10 cellular contexts compared by ENCODE assay signal in genomic region chr1:197391303-197392226, GRCh38.
DNase-seq lines count a peak whose midpoint lies in the region; ATAC-seq and TF ChIP-seq lines count a peak whose summit lies in the region.
"Had no signal": no experiment of that assay in that cellular context is flagged by ENCODE, and none has a peak within 500 bp of the region (broad histone marks: within the 10 kb centered on the region; RNA-seq: fewer than 3 reads in every experiment).

No MANE protein-coding gene starts in this region.

- no peak for DNase-seq in stimulated activated naive CD8-positive, alpha-beta T cell treated with anti-CD3 and anti-CD28 coated beads, Interleukin-15, Interleukin-2, amounts not matched to agents 100 U/mL and 50 U/mL, for 24 hours
- peak; percentile 87 for DNase-seq in OCI-M1 (lab: John Stamatoyannopoulos, UW)
- DNase-seq in astrocyte of the hippocampus (ENCODE audit: low read depth, low spot score), result peak; percentile 12
- DNase-seq in AG08396 (ENCODE audit: low spot score), result no peak
- DNase-seq in inferior parietal cortex (ENCODE audit: extremely low spot score), result no peak
- DNase-seq in GM20000 (ENCODE audit: low spot score), result no peak
- no peak for DNase-seq in NCI-H1694 (lab: John Stamatoyannopoulos, UW)
- DNase-seq: body of pancreas, NCI-H1694 treated with DMSO at 0.1 percent for 48 hours had no signal

- H3K27ac Mint-ChIP-seq in stimulated activated naive CD8-positive, alpha-beta T cell treated with anti-CD3 and anti-CD28 coated beads, Interleukin-15, Interleukin-2, amounts not matched to agents 100 ng/mL and 50 ng/mL, for 24 hours, result peak overlapping the region; percentile 59

- H3K27me3 Mint-ChIP-seq in stimulated activated naive CD8-positive, alpha-beta T cell treated with anti-CD3 and anti-CD28 coated beads, Interleukin-15, Interleukin-2, amounts not matched to agents 100 ng/mL and 50 ng/mL, for 24 hours, result no peaks in the 10 kb centered on the region

- no peak overlapping the region for H3K4me3 Mint-ChIP-seq in stimulated activated naive CD8-positive, alpha-beta T cell treated with anti-CD3 and anti-CD28 coated beads, Interleukin-15, Interleukin-2, amounts not matched to agents 100 ng/mL and 50 ng/mL, for 24 hours

- no peak for TF ChIP-seq CTCF in GM20000 (IDR thresholded peaks at IDR 0.05; ENCODE audit: extremely low read depth, missing control alignments)

- ATAC-seq in stimulated activated naive CD8-positive, alpha-beta T cell treated with anti-CD3 and anti-CD28 coated beads, Interleukin-15, Interleukin-2, amounts not matched to agents 100 U/mL and 50 U/mL, for 24 hours, result no peak
- ATAC-seq: body of pancreas had no signal

- no peaks in the 10 kb centered on the region for H3K36me3 Mint-ChIP-seq in stimulated activated naive CD8-positive, alpha-beta T cell treated with anti-CD3 and anti-CD28 coated beads, Interleukin-15, Interleukin-2, amounts not matched to agents 100 ng/mL and 50 ng/mL, for 24 hours (ENCODE audit: low read depth)

- H3K9me3 Mint-ChIP-seq in stimulated activated naive CD8-positive, alpha-beta T cell treated with anti-CD3 and anti-CD28 coated beads, Interleukin-15, Interleukin-2, amounts not matched to agents 100 ng/mL and 50 ng/mL, for 24 hours, result no peaks in the 10 kb centered on the region

- peaks cover 32% of the 10 kb centered on the region for H3K4me1 Mint-ChIP-seq in stimulated activated naive CD8-positive, alpha-beta T cell treated with anti-CD3 and anti-CD28 coated beads, Interleukin-15, Interleukin-2, amounts not matched to agents 100 ng/mL and 50 ng/mL, for 24 hours (ENCODE audit: low read depth)

Comparison
In these comparisons a context has a peak if more than half of its experiments do, and no peak if none do; other contexts are left out.
1. DNase-seq: peak in OCI-M1 (single experiment) and astrocyte of the hippocampus (single experiment); none in stimulated activated naive CD8-positive, alpha-beta T cell treated with anti-CD3 and anti-CD28 coated beads, Interleukin-15, Interleukin-2, amounts not matched to agents 100 U/mL and 50 U/mL, for 24 hours (single experiment), AG08396 (single experiment), inferior parietal cortex (single experiment), GM20000 (single experiment) and NCI-H1694 (single experiment).